Comparison of ENCODE assay signal across 9 cellular contexts in the genomic region with DNA sequence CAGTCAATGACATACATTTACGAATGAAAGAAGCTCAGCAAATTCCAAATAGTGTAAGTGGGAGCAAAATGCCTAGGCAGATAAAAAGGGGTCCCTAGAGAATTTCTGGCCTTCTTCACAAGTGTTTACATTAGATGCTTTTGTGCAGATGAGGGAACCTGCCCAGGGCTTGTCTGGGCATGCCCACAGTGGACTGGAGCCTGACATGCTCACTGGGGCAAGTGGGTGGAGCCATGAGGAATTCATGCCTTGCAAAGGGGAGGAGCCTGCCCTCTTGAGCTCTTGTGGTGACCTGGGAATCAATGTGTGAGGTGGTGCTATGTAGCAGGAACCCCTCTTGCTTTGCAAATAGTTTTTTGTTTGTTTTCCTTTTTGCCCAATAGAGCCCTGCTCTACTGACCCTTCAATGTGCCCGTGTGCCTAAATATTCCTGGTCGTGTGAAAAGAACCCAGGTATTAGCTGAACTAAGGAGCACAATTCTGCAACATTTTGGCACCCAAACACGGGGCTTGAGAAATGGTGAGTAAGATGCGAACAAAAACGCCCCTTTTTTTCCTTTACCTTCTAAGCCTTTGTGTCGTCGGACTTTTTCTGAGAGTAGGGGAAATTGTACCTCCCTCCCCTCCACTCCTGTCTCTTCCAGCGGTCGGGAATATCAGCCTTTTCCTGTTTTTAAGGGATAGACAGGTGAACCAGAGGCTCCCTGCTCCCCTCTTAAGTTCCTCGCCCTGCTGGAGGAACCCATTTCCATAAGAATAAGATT.
DNase-seq lines count a peak whose midpoint lies in the region; ATAC-seq and TF ChIP-seq lines count a peak whose summit lies in the region.
"Had no signal": no experiment of that assay in that cellular context is flagged by ENCODE, and none has a peak within 500 bp of the region (broad histone marks: within the 10 kb centered on the region; RNA-seq: fewer than 3 reads in every experiment).

No MANE protein-coding gene starts in this region.

- no peaks in the 10 kb centered on the region for H3K9me2 ChIP-seq in GM23248 (ENCODE audit: insufficient read depth)

- intact Hi-C loops in lower lobe of right lung (cut with DNase I), result no loop called here

- no peaks in the 10 kb centered on the region for H3K4me1 ChIP-seq in GM23248 (ENCODE audit: insufficient read depth)
- H3K4me1 ChIP-seq in lower lobe of right lung, result no peaks in the 10 kb centered on the region

- H4K20me1 ChIP-seq in GM23248 (ENCODE audit: insufficient read depth), result no peaks in the 10 kb centered on the region

- H3K36me3 ChIP-seq in GM23248 (ENCODE audit: low read depth) (no peaks in the 10 kb centered on the region), lower lobe of right lung (no peaks in the 10 kb centered on the region)

- TF ChIP-seq CTCF in cardiac fibroblast (IDR thresholded peaks at IDR 0.05; ENCODE audit: low read depth, low read length) (no peak), lower lobe of right lung (IDR thresholded peaks at IDR 0.05) (no peak)

- H3K27ac ChIP-seq in GM23248 (peak overlapping the region; percentile 55), lower lobe of right lung (no peak overlapping the region)

- H2AFZ ChIP-seq in GM23248, result peak overlapping the region; percentile 58

- H3K27me3 ChIP-seq in GM23248 (replicated peaks; ENCODE audit: insufficient read depth) (no peaks in the 10 kb centered on the region), lower lobe of right lung (ENCODE audit: low read depth) (no peaks in the 10 kb centered on the region)

- peak overlapping the region; percentile 46 for H3K4me2 ChIP-seq in GM23248 (ENCODE audit: unreplicated experiment)

- no peaks in the 10 kb centered on the region for H3K9me3 ChIP-seq in GM23248 (ENCODE audit: low read depth)
- peaks cover 7% of the 10 kb centered on the region for H3K9me3 ChIP-seq in lower lobe of right lung

- H3K9ac ChIP-seq in GM23248, result peak overlapping the region; percentile 77

- 36 to 37% methylated on average over 11 of the region's 11 CpGs for WGBS in GM23248 (ENCODE audit: low coverage in 1 of 2, low lambda C conversion rate in 2 of 2, missing lambda C conversion rate in 2 of 2), 2 experiments

- DNase-seq in NCI-H345 (lab: John Stamatoyannopoulos, UW) (peak; percentile 17), NCI-H345 treated with DMSO at 0.1 percent for 48 hours (lab: John Stamatoyannopoulos, UW; ENCODE audit: unreplicated experiment) (no peak), GM23248 (peak; percentile 65), M059J (ENCODE audit: low read depth) (peak; percentile 65), cardiac fibroblast (ENCODE audit: low read depth in 2 of 2) (peak; percentile 26 to 43), lower lobe of right lung (no peak), NCI-H128 (lab: John Stamatoyannopoulos, UW; ENCODE audit: unreplicated experiment) (no peak), COR-L47 (lab: John Stamatoyannopoulos, UW) (no peak)
- DNase-seq: activated naive CD8-positive, alpha-beta T cell treated with anti-CD3 and anti-CD28 coated beads, Interleukin-2, amount 10 ng/mL, durations not matched to agents 7 days and 5 days had no signal

- H3F3A ChIP-seq in GM23248 (ENCODE audit: insufficient read depth), result no peaks in the 10 kb centered on the region

- ATAC-seq in lower lobe of right lung, result no peak

- H3K79me2 ChIP-seq in GM23248 (ENCODE audit: insufficient read depth), result 0 out of 2 replicates have a peak, but pooled peaks cover 6% of the 10 kb centered on the region

- in situ Hi-C loops in GM23248 (cut with MboI), result no loop called here

- H3K4me3 ChIP-seq in GM23248 (peak overlapping the region; percentile 65), cardiac fibroblast (replicated peaks in 1 of 2; ENCODE audit: low read depth in 2 of 2, low read length in 2 of 2) (no peak overlapping the region), lower lobe of right lung (no peak overlapping the region)

Comparison
In these comparisons a context has a peak if more than half of its experiments do, and no peak if none do; other contexts are left out.
1. DNase-seq: peak in NCI-H345 (single experiment), GM23248 (single experiment), M059J (single experiment) and cardiac fibroblast (2 of 2); none in NCI-H345 treated with DMSO at 0.1 percent for 48 hours (single experiment), lower lobe of right lung (single experiment), NCI-H128 (single experiment) and COR-L47 (single experiment).